In the genomic region with DNA sequence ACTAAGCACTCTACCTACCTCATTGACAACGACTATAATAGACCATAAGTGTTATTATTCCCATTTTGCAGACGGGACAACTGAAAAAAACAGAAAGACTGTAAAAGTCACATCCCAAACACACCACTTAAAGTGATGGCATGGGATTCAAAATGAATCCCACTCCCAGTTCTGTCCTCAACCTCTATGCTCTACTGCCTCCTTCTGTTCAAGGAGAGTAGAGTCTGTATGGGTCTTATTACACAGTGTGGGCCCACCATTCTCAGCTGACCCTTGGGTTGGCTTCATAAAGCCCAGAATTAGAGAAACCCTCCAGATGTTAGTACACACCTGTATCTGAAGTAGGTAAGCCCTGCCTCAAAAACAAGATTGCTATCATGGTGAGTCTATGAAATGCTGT, we compare ENCODE assay signal across 23 cellular contexts.
"Had no signal": no experiment of that assay in that cellular context is flagged by ENCODE, and none has a peak within 500 bp of the region (broad histone marks: within the 10 kb centered on the region; RNA-seq: fewer than 3 reads in every experiment).

No MANE protein-coding gene starts in this region.

- H3K27ac ChIP-seq: colonic mucosa, prostate gland, right atrium auricular region, tibial nerve had no signal

- H3K4me3 Mint-ChIP-seq: activated CD4-positive, alpha-beta T cell treated with anti-CD3 and anti-CD28 coated beads, Interleukin-2, amount 10 ng/mL, durations not matched to agents 24 days and 14 days; activated CD8-positive, alpha-beta T cell treated with anti-CD3 and anti-CD28 coated beads, Interleukin-2, amount 10 ng/mL, durations not matched to agents 7 days and 5 days; activated naive CD4-positive, alpha-beta T cell treated with anti-CD3 and anti-CD28 coated beads for 36 hours; activated naive CD8-positive, alpha-beta T cell treated with anti-CD3 and anti-CD28 coated beads, Interleukin-2, amount 50 U/mL, for 24 hours; activated T-cell treated with anti-CD3 and anti-CD28 coated beads, Interleukin-2, amount 50 U/mL, for 24 hours; brain; memory B cell; naive B cell; neural crest cell; T-helper 2 cell treated with Interferon-gamma antibody and Interleukin-4, amounts not matched to agents 5 μg/mL and 100 μg/mL, for 36 hours had no signal

- DNase-seq: activated CD4-positive, alpha-beta T cell treated with anti-CD3 and anti-CD28 coated beads, Interleukin-2, amount 10 ng/mL, durations not matched to agents 24 days and 14 days; activated CD4-positive, CD25-positive, alpha-beta regulatory T cell; activated CD8-positive, alpha-beta T cell treated with anti-CD3 and anti-CD28 coated beads, Interleukin-2, amount 10 ng/mL, durations not matched to agents 7 days and 5 days; activated naive CD4-positive, alpha-beta T cell treated with anti-CD3 and anti-CD28 coated beads for 36 hours; activated naive CD8-positive, alpha-beta T cell treated with anti-CD3 and anti-CD28 coated beads, Interleukin-2, amount 50 U/mL, for 24 hours; activated T-cell treated with anti-CD3 and anti-CD28 coated beads, Interleukin-2, amount 50 U/mL, for 24 hours; anterior cingulate cortex; central memory CD4-positive, alpha-beta T cell; colonic mucosa; hypothalamus; mucosa of descending colon; naive B cell; stimulated activated CD4-positive, alpha-beta T cell treated with anti-CD3 and anti-CD28 coated beads, Interleukin-12 subunit alpha, Interleukin-12 subunit beta, amount 100 ng/mL, for 4 hours; stimulated activated CD4-positive, alpha-beta T cell treated with anti-CD3 and anti-CD28 coated beads, Interleukin-1b, Interleukin-23, amount 100 ng/mL, for 48 hours; stimulated activated naive CD4-positive, alpha-beta T cell treated with Interleukin-2 at 50 U/mL for 16 hours had no signal

- H3K4me1 Mint-ChIP-seq: activated CD4-positive, alpha-beta T cell treated with anti-CD3 and anti-CD28 coated beads, Interleukin-2, amount 10 ng/mL, durations not matched to agents 24 days and 14 days; activated naive CD8-positive, alpha-beta T cell treated with anti-CD3 and anti-CD28 coated beads, Interleukin-2, amount 50 U/mL, for 24 hours; brain; naive B cell; neural crest cell had no signal

- H3K36me3 ChIP-seq: colonic mucosa, prostate gland, right atrium auricular region, tibial nerve had no signal

- H3K27ac Mint-ChIP-seq: activated CD4-positive, alpha-beta T cell treated with anti-CD3 and anti-CD28 coated beads, Interleukin-2, amount 10 ng/mL, durations not matched to agents 24 days and 14 days; activated CD8-positive, alpha-beta T cell treated with anti-CD3 and anti-CD28 coated beads, Interleukin-2, amount 10 ng/mL, durations not matched to agents 7 days and 5 days; activated naive CD4-positive, alpha-beta T cell treated with anti-CD3 and anti-CD28 coated beads for 36 hours; activated naive CD8-positive, alpha-beta T cell treated with anti-CD3 and anti-CD28 coated beads, Interleukin-2, amount 50 U/mL, for 24 hours; activated T-cell treated with anti-CD3 and anti-CD28 coated beads, Interleukin-2, amount 50 U/mL, for 24 hours; activated T-helper 2 cell treated with anti-CD3 and anti-CD28 coated beads, Interferon-gamma antibody, Interleukin-2, Interleukin-4, amounts not matched to agents 10 μg/mL and 5 μg/mL and 100 μg/mL, durations not matched to agents 14 hours and 24 hours and 36 hours; brain; memory B cell; naive B cell; T-helper 2 cell treated with Interferon-gamma antibody and Interleukin-4, amounts not matched to agents 5 μg/mL and 100 μg/mL, for 36 hours had no signal

- H3K4me1 ChIP-seq: colonic mucosa, prostate gland, right atrium auricular region, tibial nerve had no signal

- H3K9me3 Mint-ChIP-seq: activated CD4-positive, alpha-beta T cell treated with anti-CD3 and anti-CD28 coated beads, Interleukin-2, amount 10 ng/mL, durations not matched to agents 24 days and 14 days; activated naive CD4-positive, alpha-beta T cell treated with anti-CD3 and anti-CD28 coated beads for 36 hours; activated naive CD8-positive, alpha-beta T cell treated with anti-CD3 and anti-CD28 coated beads, Interleukin-2, amount 50 U/mL, for 24 hours; activated T-cell treated with anti-CD3 and anti-CD28 coated beads, Interleukin-2, amount 50 U/mL, for 24 hours; activated T-helper 2 cell treated with anti-CD3 and anti-CD28 coated beads, Interferon-gamma antibody, Interleukin-2, Interleukin-4, amounts not matched to agents 10 μg/mL and 5 μg/mL and 100 μg/mL, durations not matched to agents 14 hours and 24 hours and 36 hours; brain; memory B cell; neural crest cell; T-helper 2 cell treated with Interferon-gamma antibody and Interleukin-4, amounts not matched to agents 5 μg/mL and 100 μg/mL, for 36 hours had no signal

- H3K9me3 ChIP-seq: colonic mucosa, mucosa of descending colon, prostate gland, right atrium auricular region, tibial nerve had no signal

- H3K36me3 Mint-ChIP-seq: brain, memory B cell, naive B cell had no signal

- H3K4me3 ChIP-seq: colonic mucosa, mucosa of descending colon, prostate gland, right atrium auricular region, tibial nerve had no signal

- H3K27me3 ChIP-seq: colonic mucosa, right atrium auricular region, tibial nerve had no signal

- ATAC-seq: activated CD8-positive, alpha-beta T cell treated with anti-CD3 and anti-CD28 coated beads, Interleukin-2, amount 10 ng/mL, durations not matched to agents 7 days and 5 days; activated naive CD8-positive, alpha-beta T cell treated with anti-CD3 and anti-CD28 coated beads, Interleukin-2, amount 50 U/mL, for 24 hours; mucosa of descending colon had no signal
